In genomic region chr17:40817103-40817682, GRCh38 we compare ENCODE assay signal across 19 cellular contexts. TPM values are rescaled to one million over a fixed set of nuclear protein-coding genes. Genes with fewer than 3 reads are reported as not detected.
A peak's percentile ranks its signal among the peaks of the same experiment; 100 is the strongest.
DNase-seq lines count a peak whose midpoint lies in the region; ATAC-seq and TF ChIP-seq lines count a peak whose summit lies in the region.
"Had no signal": no experiment of that assay in that cellular context is flagged by ENCODE, and none has a peak within 500 bp of the region (broad histone marks: within the 10 kb centered on the region; RNA-seq: fewer than 3 reads in every experiment).

No MANE protein-coding gene starts in this region.

- peak overlapping the region; percentile 47 for H3K27ac Mint-ChIP-seq in stimulated activated naive CD8-positive, alpha-beta T cell treated with anti-CD3 and anti-CD28 coated beads, Interleukin-15, Interleukin-2, amounts not matched to agents 100 ng/mL and 50 ng/mL, for 24 hours
- no peak overlapping the region for H3K27ac Mint-ChIP-seq in activated B cell treated with CpG ODN at 0.5 μM for 24 hours
- peak overlapping the region in 4 of 6 donors; percentile 43 to 68 (median 59) for H3K27ac Mint-ChIP-seq in immature natural killer cell
- no peak overlapping the region for H3K27ac Mint-ChIP-seq in type B pancreatic cell

- peak overlapping the region; percentile 92 for H3K4me3 Mint-ChIP-seq in stimulated activated naive CD8-positive, alpha-beta T cell treated with anti-CD3 and anti-CD28 coated beads, Interleukin-15, Interleukin-2, amounts not matched to agents 100 ng/mL and 50 ng/mL, for 24 hours
- H3K4me3 Mint-ChIP-seq in activated B cell treated with CpG ODN at 0.5 μM for 24 hours (peak overlapping the region; percentile 69), immature natural killer cell (peak overlapping the region; percentile 51 to 98 (median 90)), type B pancreatic cell (peak overlapping the region; percentile 93)

- CTCF ChIA-PET in activated B cell treated with CpG ODN at 0.5 μM for 24 hours (lab: Charles Lee) = no interaction called here

- H3K9me3 Mint-ChIP-seq in stimulated activated naive CD8-positive, alpha-beta T cell treated with anti-CD3 and anti-CD28 coated beads, Interleukin-15, Interleukin-2, amounts not matched to agents 100 ng/mL and 50 ng/mL, for 24 hours = no peaks in the 10 kb centered on the region
- H3K9me3 Mint-ChIP-seq in activated B cell treated with CpG ODN at 0.5 μM for 24 hours (peaks cover 8% of the 10 kb centered on the region), immature natural killer cell (peaks cover 0 to 39% (median 6%) of the 10 kb centered on the region in 6 donors), type B pancreatic cell (no peaks in the 10 kb centered on the region)

- intact Hi-C loops in activated B cell treated with CpG ODN at 0.5 μM for 24 hours (cut with micrococcal nuclease) = loop anchor here (5.0 to 10.0 kb wide), 3 partner anchors 255 to 850 kb away; partner anchors contain the start of gene TOP2A

- DNase-seq in stimulated activated naive CD8-positive, alpha-beta T cell treated with anti-CD3 and anti-CD28 coated beads, Interleukin-15, Interleukin-2, amounts not matched to agents 100 U/mL and 50 U/mL, for 24 hours = no peak
- DNase-seq in activated B cell treated with CpG ODN at 0.5 μM for 24 hours (no peak), immature natural killer cell (no peak), type B pancreatic cell (ENCODE audit: extremely low spot score, unreplicated experiment) (no peak), anterior cingulate cortex (lab: John Stamatoyannopoulos, UW) (no peak)
- no peak for DNase-seq in stimulated activated CD4-positive, alpha-beta T cell treated with anti-CD3 and anti-CD28 coated beads, Interleukin-4, amount 100 ng/mL, for 4 hours
- DNase-seq in stimulated activated CD4-positive, alpha-beta T cell treated with anti-CD3 and anti-CD28 coated beads, Interleukin-4, amount 100 ng/mL, for 1 hour = no peak
- DNase-seq: AML-193; effector CD8-positive, alpha-beta T cell; KG1; mucosa of descending colon; NCI-H146; NCI-H69; retina; stomach had no signal

- ATAC-seq in stimulated activated naive CD8-positive, alpha-beta T cell treated with anti-CD3 and anti-CD28 coated beads, Interleukin-15, Interleukin-2, amounts not matched to agents 100 U/mL and 50 U/mL, for 24 hours = no peak
- no peak for ATAC-seq in activated B cell treated with CpG ODN at 0.5 μM for 24 hours (ENCODE audit: low read depth)
- ATAC-seq: gastroesophageal sphincter, mucosa of descending colon had no signal

- peaks cover 22% of the 10 kb centered on the region for H3K27me3 Mint-ChIP-seq in stimulated activated naive CD8-positive, alpha-beta T cell treated with anti-CD3 and anti-CD28 coated beads, Interleukin-15, Interleukin-2, amounts not matched to agents 100 ng/mL and 50 ng/mL, for 24 hours
- H3K27me3 Mint-ChIP-seq in activated B cell treated with CpG ODN at 0.5 μM for 24 hours (peaks cover 26% of the 10 kb centered on the region), immature natural killer cell (ENCODE audit: low read depth in 3 of 3) (peaks cover 2 to 32% (median 16%) of the 10 kb centered on the region in 3 donors), type B pancreatic cell (peaks cover 19% of the 10 kb centered on the region)

- H3K36me3 Mint-ChIP-seq in stimulated activated naive CD8-positive, alpha-beta T cell treated with anti-CD3 and anti-CD28 coated beads, Interleukin-15, Interleukin-2, amounts not matched to agents 100 ng/mL and 50 ng/mL, for 24 hours (ENCODE audit: low read depth) = peaks cover 36% of the 10 kb centered on the region
- H3K36me3 Mint-ChIP-seq in activated B cell treated with CpG ODN at 0.5 μM for 24 hours (ENCODE audit: low read depth) = peaks cover 29% of the 10 kb centered on the region
- peaks cover 29 to 36% (median 31%) of the 10 kb centered on the region in 3 donors for H3K36me3 Mint-ChIP-seq in immature natural killer cell
- peaks cover 35% of the 10 kb centered on the region for H3K36me3 Mint-ChIP-seq in type B pancreatic cell

- POLR2A ChIA-PET in activated B cell treated with CpG ODN at 0.5 μM for 24 hours (lab: Charles Lee) = interaction anchor here (3.5 kb wide), 1 partner anchor 872 kb away, joined by 25 read pairs; the partner anchor contains the start of gene EIF1

- no peak for TF ChIP-seq CTCF in activated B cell treated with CpG ODN at 0.5 μM for 24 hours (IDR thresholded peaks at IDR 0.05)
- TF ChIP-seq CTCF in type B pancreatic cell (conservative IDR thresholded peaks at IDR 0.05) = no peak

- peaks cover 25% of the 10 kb centered on the region for H3K4me1 Mint-ChIP-seq in stimulated activated naive CD8-positive, alpha-beta T cell treated with anti-CD3 and anti-CD28 coated beads, Interleukin-15, Interleukin-2, amounts not matched to agents 100 ng/mL and 50 ng/mL, for 24 hours (ENCODE audit: low read depth)
- H3K4me1 Mint-ChIP-seq in activated B cell treated with CpG ODN at 0.5 μM for 24 hours (peaks cover 10% of the 10 kb centered on the region), immature natural killer cell (peaks cover 21 to 35% of the 10 kb centered on the region in 2 donors), type B pancreatic cell (ENCODE audit: unreplicated experiment) (no peaks in the 10 kb centered on the region)

RNA-seq across cellular contexts. Expression of gene KRT10, which starts 5.2 kb away (rescaled TPM):
- total RNA-seq in activated B cell treated with CpG ODN at 0.5 μM for 24 hours (40.7 and 46.7 TPM in 2 replicates), type B pancreatic cell (ENCODE audit: low replicate concordance) (60.2 and 83.0 TPM in 2 replicates)
- polyA plus RNA-seq in immature natural killer cell = 100 to 1,000 TPM; 120 to 191 (median 182) TPM

RNA-seq across cellular contexts. Expression of gene KRT28, which starts 17.4 kb away (rescaled TPM):
- not detected in 2 replicates for total RNA-seq in activated B cell treated with CpG ODN at 0.5 μM for 24 hours
- not detected for polyA plus RNA-seq in immature natural killer cell
- 0.21 TPM in 1 of 2 replicates, not detected in the other for total RNA-seq in type B pancreatic cell (ENCODE audit: low replicate concordance)
- total RNA-seq: gastroesophageal sphincter, mucosa of descending colon, RPMI7951, stomach had no signal
- polyA plus RNA-seq: keratinocyte, stomach had no signal

RNA-seq across cellular contexts. Expression of gene KRT27, which starts 34.8 kb away (rescaled TPM):
- not detected in 2 replicates for total RNA-seq in activated B cell treated with CpG ODN at 0.5 μM for 24 hours
- polyA plus RNA-seq in immature natural killer cell = not detected
- total RNA-seq in type B pancreatic cell (ENCODE audit: low replicate concordance) = not detected in 2 replicates
- total RNA-seq: gastroesophageal sphincter, mucosa of descending colon, RPMI7951, stomach had no signal
- polyA plus RNA-seq: keratinocyte, stomach had no signal

RNA-seq across cellular contexts. Expression of gene KRT26, which starts 45.2 kb away (rescaled TPM):
- total RNA-seq in activated B cell treated with CpG ODN at 0.5 μM for 24 hours = not detected in 2 replicates
- not detected for polyA plus RNA-seq in immature natural killer cell
- total RNA-seq in type B pancreatic cell (ENCODE audit: low replicate concordance) = not detected in 2 replicates
- total RNA-seq: gastroesophageal sphincter, mucosa of descending colon, RPMI7951, stomach had no signal
- polyA plus RNA-seq: keratinocyte, stomach had no signal

RNA-seq across cellular contexts. Expression of gene KRT12, which starts 49.8 kb away (rescaled TPM):
- total RNA-seq in activated B cell treated with CpG ODN at 0.5 μM for 24 hours = not detected in 2 replicates
- not detected for polyA plus RNA-seq in immature natural killer cell
- total RNA-seq in type B pancreatic cell (ENCODE audit: low replicate concordance) = not detected in 2 replicates
- total RNA-seq: gastroesophageal sphincter, RPMI7951 had no signal
- polyA plus RNA-seq: keratinocyte had no signal

Comparison
In these comparisons a context has a peak if more than half of its experiments do, and no peak if none do; other contexts are left out.
1. H3K27ac Mint-ChIP-seq: peak in stimulated activated naive CD8-positive, alpha-beta T cell treated with anti-CD3 and anti-CD28 coated beads, Interleukin-15, Interleukin-2, amounts not matched to agents 100 ng/mL and 50 ng/mL, for 24 hours (single experiment) and immature natural killer cell (4 of 6); none in activated B cell treated with CpG ODN at 0.5 μM for 24 hours (single experiment) and type B pancreatic cell (single experiment).
2. Peak in every context shown above with its lines, with median percentiles within 50 percentile points of each other: H3K4me3 Mint-ChIP-seq.